In genomic region chr17:4247981-4248388, GRCh38 we compare ENCODE assay signal across 10 cellular contexts. TPM values are rescaled to one million over a fixed set of nuclear protein-coding genes. Genes with fewer than 3 reads are reported as not detected.
DNase-seq lines count a peak whose midpoint lies in the region; ATAC-seq and TF ChIP-seq lines count a peak whose summit lies in the region.
"Had no signal": no experiment of that assay in that cellular context is flagged by ENCODE, and none has a peak within 500 bp of the region (broad histone marks: within the 10 kb centered on the region; RNA-seq: fewer than 3 reads in every experiment).

No MANE protein-coding gene starts in this region.

- 62 to 73% (median 71%) methylated on average over 7 to 11 of the region's 11 CpGs for WGBS in adrenal gland, 4 donors
- WGBS in transverse colon (ENCODE audit: low coverage in 1 of 2), 2 donors = 50 to 53% methylated on average over 6 to 10 of the region's 11 CpGs

- TF ChIP-seq POLR2A in adrenal gland (IDR thresholded peaks at IDR 0.05) = no peak
- no peak for TF ChIP-seq POLR2A in transverse colon (IDR thresholded peaks at IDR 0.05)

- intact Hi-C loops in adrenal gland (cut with DNase I) (no loop called here), transverse colon (cut with DNase I; ENCODE audit: low total_unique reads) (no loop called here)

- H3K36me3 ChIP-seq in adrenal gland (replicated peaks in 1 of 2) (no peaks in the 10 kb centered on the region), transverse colon (no peaks in the 10 kb centered on the region)

- H3K4me1 ChIP-seq in adrenal gland (replicated peaks in 1 of 2) (peaks cover 18 to 33% of the 10 kb centered on the region in 2 donors), transverse colon (peaks cover 13 to 59% (median 35%) of the 10 kb centered on the region in 4 donors)

- H3K27ac ChIP-seq in adrenal gland = peak overlapping the region in 1 of 5 donors; percentile 28
- H3K27ac ChIP-seq in transverse colon = peak overlapping the region; percentile 61 to 71 (median 68)

- in situ Hi-C loops in transverse colon (cut with MboI; ENCODE audit: low pct_ligation_motif_present in 1 of 4, low pct_unique_long_range_greater_than_20kb in 1 of 4, low sequenced_read_pairs in 3 of 4) = no loop called here

- DNase-seq in activated CD4-positive, alpha-beta T cell treated with anti-CD3 and anti-CD28 coated beads for 48 hours = peak; percentile 13
- no peak for DNase-seq in activated CD4-positive, alpha-beta T cell treated with anti-CD3 and anti-CD28 coated beads, Interleukin-2, amount 50 U/mL, for 48 hours
- DNase-seq in adrenal gland (peak in 4 of 7 donors; percentile 28 to 53 (median 36)), kidney tubule cell (ENCODE audit: low spot score) (peak; percentile 86), transverse colon (peak; percentile 82), NCI-H128 (lab: John Stamatoyannopoulos, UW; ENCODE audit: unreplicated experiment) (no peak), HK-2 (ENCODE audit: unreplicated experiment) (no peak)
- DNase-seq: activated CD4-positive, alpha-beta T cell treated with anti-CD3 and anti-CD28 coated beads, Interleukin-2, amount 50 U/mL, for 1 hour; stimulated activated CD4-positive, alpha-beta T cell treated with anti-CD3 and anti-CD28 coated beads, Interleukin-4, amount 100 ng/mL, for 1 hour had no signal

- H3K9me3 ChIP-seq in adrenal gland (replicated peaks in 1 of 3) (no peaks in the 10 kb centered on the region), transverse colon (no peaks in the 10 kb centered on the region)

- no peak for TF ChIP-seq EP300 in transverse colon (IDR thresholded peaks at IDR 0.05; ENCODE audit: low read depth)

- ATAC-seq in HG03460 (IDR thresholded peaks at IDR 0.05; ENCODE audit: unreplicated experiment) = no peak

- H3K27me3 ChIP-seq in adrenal gland = no peaks in the 10 kb centered on the region
- no peaks in the 10 kb centered on the region for H3K27me3 ChIP-seq in transverse colon

- TF ChIP-seq CTCF in adrenal gland (IDR thresholded peaks at IDR 0.05) (no peak), transverse colon (IDR thresholded peaks at IDR 0.05) (no peak)

- H3K4me3 ChIP-seq in adrenal gland = no peak overlapping the region
- H3K4me3 ChIP-seq in transverse colon = no peak overlapping the region

RNA-seq across cellular contexts. Expression of gene ANKFY1, which starts 15.8 kb away (rescaled TPM):
- total RNA-seq in adrenal gland = 10 to 100 TPM; 44.7 to 91.0 (median 65.6) TPM
- 10 to 100 TPM; 14.8 to 25.6 (median 22.4) TPM for polyA plus RNA-seq in adrenal gland
- total RNA-seq in transverse colon = 10 to 100 TPM; 53.0 to 69.9 (median 54.7) TPM

Comparison
In these comparisons a context has a peak if more than half of its experiments do, and no peak if none do; other contexts are left out.
1. DNase-seq: peak in activated CD4-positive, alpha-beta T cell treated with anti-CD3 and anti-CD28 coated beads for 48 hours (single experiment), adrenal gland (4 of 7), kidney tubule cell (single experiment) and transverse colon (single experiment); none in activated CD4-positive, alpha-beta T cell treated with anti-CD3 and anti-CD28 coated beads, Interleukin-2, amount 50 U/mL, for 48 hours (0 of 2), NCI-H128 (single experiment) and HK-2 (single experiment).